In the genomic region with DNA sequence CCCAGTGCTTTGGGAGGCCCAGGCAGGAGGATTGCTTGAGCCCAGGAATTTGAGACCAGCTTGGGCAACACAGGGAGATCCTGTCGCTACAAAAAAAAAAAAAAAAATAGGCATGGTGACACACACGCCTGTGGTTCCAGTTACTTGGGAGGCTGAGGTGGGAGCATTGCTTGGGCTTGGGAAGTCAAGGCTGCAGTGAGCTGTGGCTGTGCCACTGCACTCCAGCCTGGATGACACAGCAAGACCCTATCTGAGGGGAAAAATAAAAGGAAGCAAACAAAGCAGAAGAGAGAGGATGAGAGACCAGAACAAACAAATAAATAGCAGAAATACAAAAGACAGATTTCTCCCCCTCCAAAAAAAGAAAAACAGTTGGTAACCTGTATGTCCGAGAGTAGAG, we compare ENCODE assay signal across 18 cellular contexts. TPM values are rescaled to one million over a fixed set of nuclear protein-coding genes. Genes with fewer than 3 reads are reported as not detected.
DNase-seq lines count a peak whose midpoint lies in the region; ATAC-seq, FAIRE-seq and TF ChIP-seq lines count a peak whose summit lies in the region.
"Had no signal": no experiment of that assay in that cellular context is flagged by ENCODE, and none has a peak within 500 bp of the region (broad histone marks: within the 10 kb centered on the region; RNA-seq: fewer than 3 reads in every experiment).

No MANE protein-coding gene starts in this region.

- H3K9me1 ChIP-seq in K562 (ENCODE audit: control insufficient read depth, insufficient read depth, low read length) = no peaks in the 10 kb centered on the region

- no peak overlapping the region for H3K4me3 Mint-ChIP-seq in H9
- H3K4me3 Mint-ChIP-seq in mesothelial cell of epicardium = no peak overlapping the region
- H3K4me3 Mint-ChIP-seq in chondrocyte (ENCODE audit: unreplicated experiment) = no peak overlapping the region
- H3K4me3 Mint-ChIP-seq in MCF 10A (ENCODE audit: unreplicated experiment) = no peak overlapping the region

- H4K20me1 ChIP-seq in H9 (ENCODE audit: control insufficient read depth, insufficient read depth, insufficient read length) = no peaks in the 10 kb centered on the region
- H4K20me1 ChIP-seq in K562 (replicated peaks; ENCODE audit: control insufficient read depth, insufficient read depth, low read length) = no peaks in the 10 kb centered on the region

- H3K27ac Mint-ChIP-seq in H9 (peak overlapping the region; percentile 50 to 90 (median 72); a peak in 6 of 7 replicates), mesothelial cell of epicardium (peak overlapping the region; percentile 24), chondrocyte (ENCODE audit: unreplicated experiment) (no peak overlapping the region), MCF 10A (ENCODE audit: low read depth, unreplicated experiment) (no peak overlapping the region)

- CTCF ChIA-PET in K562 (lab: Yijun Ruan, JAX; ENCODE audit: low intra/inter-chr PET ratio) = no interaction called here
- CTCF ChIA-PET in MCF 10A (lab: Yijun Ruan, JAX) = no interaction called here

- H3K4me1 Mint-ChIP-seq in H9 (peaks cover 27 to 34% of the 10 kb centered on the region in 2 experiments), mesothelial cell of epicardium (peaks cover 2% of the 10 kb centered on the region), chondrocyte (ENCODE audit: low read depth) (peaks cover 19% of the 10 kb centered on the region), MCF 10A (ENCODE audit: insufficient read depth, unreplicated experiment) (peaks cover 13% of the 10 kb centered on the region)

- no peaks in the 10 kb centered on the region for H3K4me1 ChIP-seq in H9 (ENCODE audit: insufficient read depth, low read length)
- H3K4me1 ChIP-seq in K562 (replicated peaks in 1 of 2; ENCODE audit: control insufficient read depth in 2 of 2, insufficient read depth in 2 of 2, low read length in 2 of 2) = 0 out of 5 replicates have a peak, but pooled peaks cover 0 to 5% of the 10 kb centered on the region in 2 experiments
- H3K4me1 ChIP-seq: BE2C, Peyer's patch had no signal

- H3K79me2 ChIP-seq in H9 (ENCODE audit: insufficient read depth, low read length) (peaks cover 23% of the 10 kb centered on the region; the same call in 1 of the 2 replicates), K562 (ENCODE audit: control insufficient read depth, insufficient read depth, low read length) (peaks cover 59% of the 10 kb centered on the region)

- no peak overlapping the region for H3K4ac ChIP-seq in H9 (ENCODE audit: low read depth, low read length)

- DNase-seq in ELR (ENCODE audit: low read depth) (peak; percentile 7), H9 (no peak), K562 (ENCODE audit: extremely low read depth in 1 of 4, low spot score in 3 of 4) (peak in 1 of 4 experiments; percentile 6), mesothelial cell of epicardium (ENCODE audit: low spot score in 2 of 2, unreplicated experiment in 2 of 2) (no peak), chondrocyte (ENCODE audit: low spot score) (no peak), MCF 10A (ENCODE audit: unreplicated experiment) (no peak)
- DNase-seq: BE2C, DMS53, GF-D8, KG1, NCI-H1105, NCI-H2029 treated with DMSO at 0.1 percent for 48 hours, NCI-H226, NCI-H510A treated with DMSO at 0.1 percent for 48 hours, NCI-H774, Peyer's patch had no signal

- H3K4me2 ChIP-seq in H9 (ENCODE audit: insufficient read depth, insufficient read length, low read length) (no peak overlapping the region), K562 (ENCODE audit: insufficient read depth, low read length) (no peak overlapping the region)

- H2AFZ ChIP-seq in H9 (ENCODE audit: low read length) (no peak overlapping the region), K562 (ENCODE audit: low read depth, low read length) (no peak overlapping the region)

- peaks cover 31 to 61% (median 49%) of the 10 kb centered on the region in 3 experiments for H3K36me3 Mint-ChIP-seq in H9 (ENCODE audit: insufficient read depth in 1 of 3, low read depth in 3 of 3)
- peaks cover 40% of the 10 kb centered on the region for H3K36me3 Mint-ChIP-seq in mesothelial cell of epicardium
- H3K36me3 Mint-ChIP-seq in chondrocyte (ENCODE audit: low read depth) = peaks cover 14% of the 10 kb centered on the region
- peaks cover 34% of the 10 kb centered on the region for H3K36me3 Mint-ChIP-seq in MCF 10A (ENCODE audit: insufficient read depth, unreplicated experiment)

- no peak overlapping the region for H3K14ac ChIP-seq in H9 (ENCODE audit: insufficient read depth, low read length)

- H3K27ac ChIP-seq in H9 (ENCODE audit: insufficient read length, low read depth, low read length) = no peak overlapping the region
- H3K27ac ChIP-seq in K562 (ENCODE audit: extremely low read depth, low read depth, low read length) = no peak overlapping the region
- H3K27ac ChIP-seq: Peyer's patch had no signal

- no peak overlapping the region for H4K8ac ChIP-seq in H9 (replicated peaks; ENCODE audit: insufficient read length, low read depth, low read length)

- H3K4me3 ChIP-seq in K562 = no peak overlapping the region
- H3K4me3 ChIP-seq: Peyer's patch had no signal

- POLR2A ChIA-PET in K562 (lab: Yijun Ruan, JAX) = interaction anchor here (0.8 kb wide), 2 partner anchors 23 to 162 kb away, joined by 3 to 4 read pairs; no protein-coding TSS in a partner anchor
- POLR2A ChIA-PET in MCF 10A (lab: Yijun Ruan, JAX) = no interaction called here

- no peak for TF ChIP-seq RAD21 in K562 (CRISPR knock-in tag; conservative IDR thresholded peaks at IDR 0.05 in 1 of 2, IDR thresholded peaks at IDR 0.05 in 1 of 2)

- TF ChIP-seq EP300 in K562 (IDR thresholded peaks at IDR 0.05; ENCODE audit: low read length) = no peak

- no peak overlapping the region for H3T11ph ChIP-seq in H9 (ENCODE audit: low read length)

- H3K27me3 ChIP-seq in H9 (ENCODE audit: insufficient read depth, low read length) (no peaks in the 10 kb centered on the region), K562 (ENCODE audit: control insufficient read depth in 2 of 2, insufficient read depth in 2 of 2, low read length in 2 of 2) (no peaks in the 10 kb centered on the region)
- H3K27me3 ChIP-seq: BE2C, Peyer's patch had no signal

- no peaks in the 10 kb centered on the region for H3K23me2 ChIP-seq in H9 (ENCODE audit: insufficient read length, low read depth, low read length, poor library complexity, severe bottlenecking)

- no peak overlapping the region for H2AK5ac ChIP-seq in H9 (ENCODE audit: insufficient read length, low read length)

- in situ Hi-C loops in K562 (cut with MboI) = no loop called here

- TF ChIP-seq CTCF in H9 (conservative IDR thresholded peaks at IDR 0.05) = no peak
- no peak for TF ChIP-seq CTCF in K562 (IDR thresholded peaks at IDR 0.05 in 2 of 3, conservative IDR thresholded peaks at IDR 0.05 in 1 of 3; ENCODE audit: insufficient read depth in 2 of 3, low read depth in 1 of 3, low read length in 3 of 3)
- TF ChIP-seq CTCF in mesothelial cell of epicardium (IDR thresholded peaks at IDR 0.05; ENCODE audit: unreplicated experiment) = no peak
- TF ChIP-seq CTCF in chondrocyte (IDR thresholded peaks at IDR 0.05) = no peak
- TF ChIP-seq CTCF in MCF 10A (IDR thresholded peaks at IDR 0.05; ENCODE audit: unreplicated experiment) = no peak

- H3K27me3 Mint-ChIP-seq in H9 (ENCODE audit: low read depth) (no peaks in the 10 kb centered on the region), mesothelial cell of epicardium (ENCODE audit: low read depth) (no peaks in the 10 kb centered on the region), chondrocyte (ENCODE audit: low read depth) (no peaks in the 10 kb centered on the region), MCF 10A (ENCODE audit: insufficient read depth, unreplicated experiment) (no peaks in the 10 kb centered on the region)

- peaks cover 66% of the 10 kb centered on the region for H3K36me3 ChIP-seq in K562 (ENCODE audit: control insufficient read depth, insufficient read depth, low read length)
- H3K36me3 ChIP-seq: BE2C had no signal

- FAIRE-seq in K562 (lab: Jason Lieb, UNC) = peak; percentile 15
- FAIRE-seq: D721Med had no signal

- H2BK20ac ChIP-seq in H9 (ENCODE audit: low read depth, low read length, poor library complexity, severe bottlenecking) = no peak overlapping the region

- no peak overlapping the region for H2BK120ac ChIP-seq in H9 (ENCODE audit: low read depth, low read length, poor library complexity, severe bottlenecking)

- H4K91ac ChIP-seq in H9 (ENCODE audit: insufficient read length, low read depth, low read length) = no peak overlapping the region

- H3K56ac ChIP-seq in H9 (ENCODE audit: insufficient read length, low read depth, low read length) = no peak overlapping the region

- no peak overlapping the region for H4K5ac ChIP-seq in H9 (ENCODE audit: insufficient read length, low read depth, low read length)

- no peaks in the 10 kb centered on the region for H3K9me3 ChIP-seq in H9 (ENCODE audit: control insufficient read depth, low read depth, low read length)
- 0 out of 2 replicates have a peak, but pooled peaks cover under 1% of the 10 kb centered on the region for H3K9me3 ChIP-seq in K562 (replicated peaks; ENCODE audit: control insufficient read depth, insufficient read depth, low read depth, low read length)
- H3K9me3 ChIP-seq: BE2C, Peyer's patch had no signal

- no peak overlapping the region for H2BK5ac ChIP-seq in H9 (ENCODE audit: insufficient read length, low read length)

- BruUV-seq in K562 (replicated peaks; lab: Mats Ljungman, UMichigan) (no TSS peak), MCF 10A (replicated peaks; lab: Mats Ljungman, UMichigan) (no TSS peak)

- intact Hi-C loops in K562 (cut with micrococcal nuclease) = no loop called here
- intact Hi-C loops in MCF 10A (cut with micrococcal nuclease) = no loop called here

- H3K23ac ChIP-seq in H9 (ENCODE audit: insufficient read length, low read depth, low read length) = no peak overlapping the region

- H3K9me3 Mint-ChIP-seq in H9 (no peaks in the 10 kb centered on the region), mesothelial cell of epicardium (peaks cover 8% of the 10 kb centered on the region), chondrocyte (ENCODE audit: low read depth) (peaks cover 7% of the 10 kb centered on the region), MCF 10A (ENCODE audit: unreplicated experiment) (no peaks in the 10 kb centered on the region)

- WGBS in H9 (ENCODE audit: extremely low coverage, insufficient read length, low lambda C conversion rate) = no CpG with 5 or more reads among the region's 3 CpGs
- WGBS in K562 (ENCODE audit: insufficient coverage, low coverage, missing lambda C conversion rate) = 94% methylated on average over 1 of the region's 3 CpGs

- no peak overlapping the region for H2BK15ac ChIP-seq in H9 (ENCODE audit: low read depth, low read length)

- H3K9ac ChIP-seq in H9 (ENCODE audit: extremely low read depth, insufficient read length, low read length) = no peak overlapping the region
- H3K9ac ChIP-seq in K562 (ENCODE audit: insufficient read depth in 1 of 2, low read depth in 2 of 2, low read length in 2 of 2) = 0 out of 4 replicates have a peak overlapping the region, but pooled peaks of 1 of the 2 experiments have one; percentile 42

- H3K18ac ChIP-seq in H9 (ENCODE audit: insufficient read length, low read depth, low read length) = no peak overlapping the region

- peaks cover 6% of the 10 kb centered on the region for H3K79me1 ChIP-seq in H9 (ENCODE audit: insufficient read depth, low read depth, low read length, poor library complexity, severe bottlenecking)

- H2BK12ac ChIP-seq in H9 (ENCODE audit: insufficient read length, low read depth, low read length) = no peak overlapping the region

- ATAC-seq in K562 (peak; percentile 52), GM21447 (IDR thresholded peaks at IDR 0.05; ENCODE audit: unreplicated experiment) (no peak)

- TF ChIP-seq POLR2A in K562 (conservative IDR thresholded peaks at IDR 0.05) = no peak

RNA-seq across cellular contexts. Expression of a gene that starts 34.0 kb away (rescaled TPM):
- total RNA-seq in H9 (2021) (103 and 110 TPM in 2 replicates), K562 (2014; rRNA removed) (41.8 and 59.6 TPM in 2 replicates), K562 (2014; rRNA removed; fragmentation: Illumina TruSeq; extraction: Trizol) (61.0 and 73.0 TPM in 2 replicates), K562 (2015; rRNA removed; fragmentation: Illumina TruSeq; extraction: Trizol) (48.6 and 57.7 TPM in 2 replicates), K562 (2021) (65.2 and 73.5 TPM in 2 replicates), mesothelial cell of epicardium (70.9 to 76.2 TPM (median 73.5 TPM) in 3 replicates), chondrocyte (17.7 to 22.4 TPM (median 20.0 TPM) in 3 replicates), MCF 10A (2022) (17.0 and 20.0 TPM in 2 replicates)
- 113 and 169 TPM in 2 replicates for total RNA-seq in K562 (2011; cell fraction: chromatin; rRNA removed; ENCODE audit: low replicate concordance)
- total RNA-seq in K562 (2011; cell fraction: nucleolus; rRNA removed) = 52.4 and 56.5 TPM in 2 replicates
- total RNA-seq in K562 (2011; cell fraction: nucleoplasm; rRNA removed) = 83.4 and 116 TPM in 2 replicates
- polyA plus RNA-seq in K562 (2011; rRNA removed) (102 and 124 TPM in 2 replicates), K562 (2014; fragmentation: Illumina TruSeq; extraction: Trizol) (46.4 and 49.6 TPM in 2 replicates), K562 (2014; fragmentation: Nextera tagmentation; extraction: Ambion mirVana) (10 to 100 TPM; 29.3 to 35.7 TPM), K562 (2014; rRNA removed) (44.1 and 48.3 TPM in 2 replicates)
- 33.7 and 48.2 TPM in 2 replicates for polyA plus RNA-seq in K562 (2011; cell fraction: cytosol; rRNA removed)
- 70.9 and 72.2 TPM in 2 replicates for polyA plus RNA-seq in K562 (2011; cell fraction: nucleus; rRNA removed)
- 26.3 and 52.8 TPM in 2 replicates for polyA plus RNA-seq in K562 (2012)
- 207 and 218 TPM in 2 replicates for polyA minus RNA-seq in K562 (2011; rRNA and poly(A)+ RNA removed)
- 42.9 and 48.8 TPM in 2 replicates for polyA minus RNA-seq in K562 (2011; cell fraction: cytosol; rRNA and poly(A)+ RNA removed)
- 80.4 and 145 TPM in 2 replicates for polyA minus RNA-seq in K562 (2011; cell fraction: nucleus; rRNA and poly(A)+ RNA removed)

Comparison
In these comparisons a context has a peak if more than half of its experiments do, and no peak if none do; other contexts are left out.
1. H3K27ac Mint-ChIP-seq: peak in H9 (3 of 3) and mesothelial cell of epicardium (single experiment); none in chondrocyte (single experiment) and MCF 10A (single experiment).